Comparison of ENCODE assay signal across 1 cellular context in genomic region chr5:181223729-181224389, GRCh38.
A peak's percentile ranks its signal among the peaks of the same experiment; 100 is the strongest.
TF ChIP-seq lines count a peak whose summit lies in the region.

No MANE protein-coding gene starts in this region.

TF ChIP-seq in HepG2, 621 proteins besides CTCF, POLR2A, EP300 and RAD21 (continued from another document and continues in another):
- no peak for TF ChIP-seq ATF1 (CRISPR knock-in tag; IDR thresholded peaks at IDR 0.05)
- TF ChIP-seq ELF1 (CRISPR knock-in tag; IDR thresholded peaks at IDR 0.05), result no peak
- no peak for TF ChIP-seq ZNF407 (CRISPR knock-in tag; IDR thresholded peaks at IDR 0.05; ENCODE audit: not compliant biosample characterization)
- no peak for TF ChIP-seq ZNF230 (CRISPR knock-in tag; IDR thresholded peaks at IDR 0.05)
- no peak for TF ChIP-seq NFKBIZ (CRISPR knock-in tag; IDR thresholded peaks at IDR 0.05)
- no peak for TF ChIP-seq ZNF513 (CRISPR knock-in tag; conservative IDR thresholded peaks at IDR 0.05)
- no peak for TF ChIP-seq AHR (CRISPR knock-in tag; IDR thresholded peaks at IDR 0.05)
- no peak for TF ChIP-seq CREB1 (IDR thresholded peaks at IDR 0.05)
- no peak for TF ChIP-seq CREB1 (CRISPR knock-in tag; IDR thresholded peaks at IDR 0.05)
- TF ChIP-seq HNRNPLL (IDR thresholded peaks at IDR 0.05; ENCODE audit: low read depth, low read length, poor library complexity, severe bottlenecking), result no peak
- no peak for TF ChIP-seq ZXDC (CRISPR knock-in tag; IDR thresholded peaks at IDR 0.05)
- no peak for TF ChIP-seq PRPF4 (IDR thresholded peaks at IDR 0.05; ENCODE audit: low read depth, low read length, poor library complexity, severe bottlenecking)
- TF ChIP-seq HMG20A (CRISPR knock-in tag; IDR thresholded peaks at IDR 0.05; ENCODE audit: borderline replicate concordance), result no peak
- no peak for TF ChIP-seq ETV5 (CRISPR knock-in tag; IDR thresholded peaks at IDR 0.05; ENCODE audit: borderline replicate concordance)
- no peak for TF ChIP-seq ATAD3A (CRISPR knock-in tag; IDR thresholded peaks at IDR 0.05)
- TF ChIP-seq RORA (CRISPR knock-in tag; IDR thresholded peaks at IDR 0.05), result no peak
- TF ChIP-seq THAP7 (CRISPR knock-in tag; IDR thresholded peaks at IDR 0.05), result 0 out of 2 replicates have a peak, but pooled peaks have one; percentile 3
- TF ChIP-seq KAT7 (CRISPR knock-in tag; IDR thresholded peaks at IDR 0.05; ENCODE audit: borderline replicate concordance), result no peak
- no peak for TF ChIP-seq PAX8 (CRISPR knock-in tag; IDR thresholded peaks at IDR 0.05; ENCODE audit: borderline replicate concordance)
- no peak for TF ChIP-seq NPAS2 (CRISPR knock-in tag; IDR thresholded peaks at IDR 0.05; ENCODE audit: borderline replicate concordance)
- TF ChIP-seq NFYC (CRISPR knock-in tag; IDR thresholded peaks at IDR 0.05), result no peak
- no peak for TF ChIP-seq ZNF878 (CRISPR knock-in tag; IDR thresholded peaks at IDR 0.05)
- TF ChIP-seq HMGXB4 (CRISPR knock-in tag; IDR thresholded peaks at IDR 0.05; ENCODE audit: borderline replicate concordance in 1 of 2, low read depth in 1 of 2), result no peak
- no peak for TF ChIP-seq MAX (IDR thresholded peaks at IDR 0.05)
- no peak for TF ChIP-seq DMTF1 (CRISPR knock-in tag; IDR thresholded peaks at IDR 0.05)
- no peak for TF ChIP-seq KDM4B (CRISPR knock-in tag; IDR thresholded peaks at IDR 0.05)
- TF ChIP-seq AGO2 (optimal IDR thresholded peaks at IDR 0.05; ENCODE audit: low read depth, low read length), result peak; percentile 81
- no peak for TF ChIP-seq RFXAP (CRISPR knock-in tag; IDR thresholded peaks at IDR 0.05; ENCODE audit: borderline replicate concordance)
- no peak for TF ChIP-seq ZBTB4 (CRISPR knock-in tag; IDR thresholded peaks at IDR 0.05; ENCODE audit: borderline replicate concordance)
- TF ChIP-seq ZBTB2 (CRISPR knock-in tag; IDR thresholded peaks at IDR 0.05; ENCODE audit: low read depth), result no peak
